20 cellular contexts compared by ENCODE assay signal in the genomic region with DNA sequence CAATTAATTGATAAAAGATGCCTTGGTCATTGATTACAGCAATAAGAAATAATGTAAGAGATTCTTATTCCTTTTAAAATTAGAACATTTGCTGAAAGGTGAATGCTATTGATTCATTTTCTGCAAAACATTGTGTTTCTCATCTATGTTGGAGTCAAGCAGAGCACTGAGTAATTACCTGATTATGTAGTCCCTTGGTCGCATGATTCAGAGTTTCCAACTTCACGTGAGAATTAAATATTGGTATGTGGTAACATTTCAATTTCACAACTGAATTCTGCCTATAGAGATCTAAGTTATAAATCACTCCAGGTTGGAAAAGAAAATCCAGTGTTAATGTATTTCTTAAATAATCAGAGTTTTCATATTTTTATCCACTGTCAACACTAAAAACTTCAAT.
"Had no signal": no experiment of that assay in that cellular context is flagged by ENCODE, and none has a peak within 500 bp of the region (broad histone marks: within the 10 kb centered on the region; RNA-seq: fewer than 3 reads in every experiment).

No MANE protein-coding gene starts in this region.

- H3K36me3 ChIP-seq: adrenal gland, gastrocnemius medialis, neutrophil, ovary, upper lobe of left lung, WERI-Rb-1 had no signal

- H3K9me3 ChIP-seq: adrenal gland, gastrocnemius medialis, neutrophil, ovary, upper lobe of left lung had no signal

- DNase-seq: activated CD4-positive, alpha-beta T cell treated with anti-CD3 and anti-CD28 coated beads, Interleukin-2, amount 10 ng/mL, durations not matched to agents 7 days and 5 days; activated CD4-positive, CD25-positive, alpha-beta regulatory T cell treated with anti-CD3 and anti-CD28 coated beads, Interleukin-2, amount 50 U/mL, for 72 hours; activated CD8-positive, alpha-beta T cell treated with anti-CD3 and anti-CD28 coated beads, Interleukin-2, amount 10 ng/mL, durations not matched to agents 7 days and 5 days; activated gamma-delta T cell treated with Interleukin-2 at 50 U/mL for 16 hours; adrenal gland; effector CD4-positive, alpha-beta T cell; erythroblast; gastrocnemius medialis; left colon; ovary; right cardiac atrium; stimulated activated CD4-positive, alpha-beta T cell treated with anti-CD3 and anti-CD28 coated beads, Interleukin-12 subunit alpha, Interleukin-12 subunit beta, amount 100 ng/mL, for 4 hours; stimulated activated CD4-positive, alpha-beta T cell treated with anti-CD3 and anti-CD28 coated beads, Interleukin-4, amount 100 ng/mL, for 4 hours; stimulated activated naive CD8-positive, alpha-beta T cell treated with anti-CD3 and anti-CD28 coated beads, Interleukin-15, Interleukin-2, amounts not matched to agents 100 U/mL and 50 U/mL, for 24 hours; T-helper 1 cell; upper lobe of left lung; WERI-Rb-1 had no signal

- H3K4me3 ChIP-seq: adrenal gland, gastrocnemius medialis, ovary, upper lobe of left lung had no signal

- ATAC-seq: activated CD8-positive, alpha-beta T cell treated with anti-CD3 and anti-CD28 coated beads, Interleukin-2, amount 10 ng/mL, durations not matched to agents 7 days and 5 days; activated naive CD4-positive, alpha-beta T cell treated with anti-CD3 and anti-CD28 coated beads, Interleukin-2, amount 50 U/mL, for 72 hours; gastrocnemius medialis; left colon; natural killer cell treated with Interleukin-12 subunit alpha and Interleukin-12 subunit beta and Interleukin-15 and Interleukin-18, amount 100 ng/mL, for 72 hours; right cardiac atrium; stimulated activated naive CD8-positive, alpha-beta T cell treated with anti-CD3 and anti-CD28 coated beads, Interleukin-15, Interleukin-2, amounts not matched to agents 100 U/mL and 50 U/mL, for 24 hours had no signal

- H3K27me3 ChIP-seq: adrenal gland, gastrocnemius medialis, neutrophil, ovary, upper lobe of left lung had no signal

- H3K27ac ChIP-seq: adrenal gland, gastrocnemius medialis, neutrophil, ovary, upper lobe of left lung, WERI-Rb-1 had no signal

- H3K4me1 ChIP-seq: adrenal gland, gastrocnemius medialis, upper lobe of left lung had no signal
